Comparison of ENCODE assay signal across 14 cellular contexts in the genomic region with DNA sequence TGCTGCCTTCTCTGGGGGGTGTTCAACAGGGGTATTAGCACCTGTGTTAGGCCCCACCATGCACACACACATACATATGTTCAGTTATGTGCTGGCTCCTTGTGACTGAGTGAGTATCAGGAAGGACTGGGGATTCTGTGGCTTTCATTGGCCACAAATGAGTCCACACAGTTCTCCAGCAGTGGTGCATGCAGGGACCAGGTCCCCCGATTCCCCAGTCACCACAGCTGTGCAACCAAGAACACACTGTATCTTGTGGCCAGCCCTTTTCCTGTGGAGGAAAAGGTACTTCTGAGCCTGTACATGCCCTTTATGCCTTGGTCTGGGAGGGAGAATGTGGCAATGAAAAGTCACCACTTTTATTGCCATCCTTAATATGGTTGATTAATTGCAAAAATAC.
DNase-seq lines count a peak whose midpoint lies in the region; ATAC-seq, FAIRE-seq and TF ChIP-seq lines count a peak whose summit lies in the region.
"Had no signal": no experiment of that assay in that cellular context is flagged by ENCODE, and none has a peak within 500 bp of the region (broad histone marks: within the 10 kb centered on the region; RNA-seq: fewer than 3 reads in every experiment).

No MANE protein-coding gene starts in this region.

- peak overlapping the region; percentile 78 for H3K4me2 ChIP-seq in astrocyte (ENCODE audit: low read length)

- no peaks in the 10 kb centered on the region for H3K36me3 ChIP-seq in astrocyte (ENCODE audit: insufficient read depth, low read length)
- no peaks in the 10 kb centered on the region for H3K36me3 ChIP-seq in small intestine (ENCODE audit: control insufficient read depth in 2 of 2, insufficient read depth in 2 of 2, low read length in 2 of 2)

- H3K4me3 ChIP-seq in Jurkat, Clone E6-1 (ENCODE audit: low read length) = no peak overlapping the region
- peak overlapping the region; percentile 37 for H3K4me3 ChIP-seq in astrocyte (ENCODE audit: insufficient read depth, low read depth, low read length)
- H3K4me3 ChIP-seq in small intestine (ENCODE audit: low read depth in 1 of 2, low read length in 2 of 2) = no peak overlapping the region

- H3K4me1 Mint-ChIP-seq in astrocyte (ENCODE audit: low read depth, unreplicated experiment) = peaks cover 26% of the 10 kb centered on the region

- no peaks in the 10 kb centered on the region for H3K9me3 ChIP-seq in astrocyte (ENCODE audit: insufficient read depth, low read depth, low read length)
- H3K9me3 ChIP-seq in small intestine (ENCODE audit: control insufficient read depth, low read depth) = no peaks in the 10 kb centered on the region
- H3K9me3 ChIP-seq: Caco-2 had no signal

- peak overlapping the region; percentile 88 for H3K9ac ChIP-seq in astrocyte (ENCODE audit: low read length)

- no peak overlapping the region for H3K27ac Mint-ChIP-seq in astrocyte (ENCODE audit: unreplicated experiment)
- H3K27ac Mint-ChIP-seq: mesothelial cell of epicardium had no signal

- 67 to 80% (median 75%) methylated on average over 1 of the region's 1 CpG for WGBS in small intestine, 3 donors

- no peaks in the 10 kb centered on the region for H3K27me3 Mint-ChIP-seq in astrocyte (ENCODE audit: low read depth, unreplicated experiment)

- FAIRE-seq in astrocyte (lab: Jason Lieb, UNC) (no peak), small intestine (lab: Jason Lieb, UNC) (no peak)

- H3K36me3 Mint-ChIP-seq in astrocyte (ENCODE audit: low read depth, unreplicated experiment) = peaks cover 2% of the 10 kb centered on the region
- H3K36me3 Mint-ChIP-seq: mesothelial cell of epicardium had no signal

- peaks cover 2% of the 10 kb centered on the region for H3K9me3 Mint-ChIP-seq in astrocyte (ENCODE audit: unreplicated experiment)
- H3K9me3 Mint-ChIP-seq: mesothelial cell of epicardium had no signal

- H3K4me1 ChIP-seq in astrocyte (ENCODE audit: insufficient read depth, low read length) (peaks cover 34% of the 10 kb centered on the region), small intestine (ENCODE audit: control insufficient read depth in 2 of 2, insufficient read depth in 1 of 2, low read depth in 1 of 2, low read length in 1 of 2) (no peaks in the 10 kb centered on the region)
- H3K4me1 ChIP-seq: Caco-2 had no signal

- H3K4me3 Mint-ChIP-seq in astrocyte (ENCODE audit: unreplicated experiment) = no peak overlapping the region
- H3K4me3 Mint-ChIP-seq: mesothelial cell of epicardium had no signal

- TF ChIP-seq CTCF in astrocyte (IDR thresholded peaks at IDR 0.05; ENCODE audit: insufficient read depth, low read depth, low read length) = no peak

- ATAC-seq in GM18511 (IDR thresholded peaks at IDR 0.05; ENCODE audit: unreplicated experiment) = peak; percentile 32

- H3K27me3 ChIP-seq in astrocyte (ENCODE audit: insufficient read depth, low read length) = no peaks in the 10 kb centered on the region
- no peaks in the 10 kb centered on the region for H3K27me3 ChIP-seq in small intestine (ENCODE audit: control insufficient read depth in 2 of 2, insufficient read depth in 2 of 2, low read length in 2 of 2)

- peaks cover 23% of the 10 kb centered on the region for H3K79me2 ChIP-seq in astrocyte (ENCODE audit: insufficient read depth, low read length)

- H4K20me1 ChIP-seq in astrocyte (ENCODE audit: insufficient read depth, low read length) = no peaks in the 10 kb centered on the region

- H2AFZ ChIP-seq in astrocyte (ENCODE audit: low read depth, low read length) = no peak overlapping the region

- H3K27ac ChIP-seq in astrocyte (ENCODE audit: low read depth, low read length) (peak overlapping the region; percentile 99), small intestine (ENCODE audit: low read depth in 1 of 2, low read length in 1 of 2) (no peak overlapping the region)
- H3K27ac ChIP-seq: VCaP had no signal

- peak; percentile 20 for DNase-seq in Jurkat, Clone E6-1 (ENCODE audit: low read depth, low spot score)
- DNase-seq in astrocyte (ENCODE audit: low read depth) (no peak), small intestine (peak; percentile 1), NCI-H748 treated with DMSO at 0.1 percent for 48 hours (lab: John Stamatoyannopoulos, UW) (no peak), NCI-H446 treated with DMSO at 0.1 percent for 48 hours (lab: John Stamatoyannopoulos, UW) (no peak), NCI-H128 (lab: John Stamatoyannopoulos, UW; ENCODE audit: unreplicated experiment) (no peak)
- DNase-seq: Caco-2; central memory CD4-positive, alpha-beta T cell; NCI-H1105; NCI-H524; SHP77 had no signal

Comparison
In these comparisons a context has a peak if more than half of its experiments do, and no peak if none do; other contexts are left out.
1. DNase-seq: peak in Jurkat, Clone E6-1 (single experiment) and small intestine (single experiment); none in astrocyte (single experiment), NCI-H748 treated with DMSO at 0.1 percent for 48 hours (single experiment), NCI-H446 treated with DMSO at 0.1 percent for 48 hours (single experiment) and NCI-H128 (single experiment).